9 cellular contexts compared by ENCODE assay signal in the genomic region with DNA sequence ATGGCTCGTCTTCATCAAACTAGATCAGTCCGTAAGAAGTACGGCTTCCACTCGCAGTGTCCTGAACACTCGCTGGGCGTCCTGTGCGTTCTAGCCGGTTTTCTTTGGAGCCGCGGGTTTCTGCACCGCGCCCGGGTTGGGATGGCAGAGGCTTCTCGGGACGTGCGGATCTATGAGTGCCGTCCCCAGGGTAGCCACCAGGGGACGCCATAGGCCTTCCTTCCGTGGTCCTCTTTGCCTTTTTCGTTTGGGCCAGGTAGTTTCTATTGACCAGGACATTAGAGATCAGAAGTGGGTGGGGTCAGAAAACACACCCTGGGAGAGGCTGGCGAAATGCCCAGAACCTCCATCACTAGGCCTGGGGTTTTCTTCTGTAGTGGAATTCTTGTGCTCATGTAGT.
A peak's percentile ranks its signal among the peaks of the same experiment; 100 is the strongest.
DNase-seq lines count a peak whose midpoint lies in the region; ATAC-seq, FAIRE-seq and TF ChIP-seq lines count a peak whose summit lies in the region.
"Had no signal": no experiment of that assay in that cellular context is flagged by ENCODE, and none has a peak within 500 bp of the region (broad histone marks: within the 10 kb centered on the region; RNA-seq: fewer than 3 reads in every experiment).

No MANE protein-coding gene starts in this region.

- no peak overlapping the region for H2BK15ac ChIP-seq in neuronal stem cell (ENCODE audit: low read length)

- no peak overlapping the region for H3K4me2 ChIP-seq in neuronal stem cell (ENCODE audit: insufficient read depth, low read length, poor library complexity, severe bottlenecking)

- H3K4ac ChIP-seq in neuronal stem cell (ENCODE audit: low read length): no peak overlapping the region

- no peak for FAIRE-seq in frontal cortex (lab: Jason Lieb, UNC)

- no peak overlapping the region for H3K4me3 ChIP-seq in body of pancreas
- no peak overlapping the region for H3K4me3 ChIP-seq in neuronal stem cell (ENCODE audit: low read length in 2 of 2)

- H3K36me3 ChIP-seq in body of pancreas (replicated peaks in 1 of 2; ENCODE audit: insufficient read depth in 1 of 2, low read depth in 2 of 2) (no peaks in the 10 kb centered on the region), neuronal stem cell (replicated peaks in 1 of 2; ENCODE audit: control insufficient read depth in 2 of 2, insufficient read depth in 2 of 2, low read length in 2 of 2) (no peaks in the 10 kb centered on the region)

- H2AFZ ChIP-seq in neuronal stem cell (ENCODE audit: low read length): no peak overlapping the region

- H3K79me1 ChIP-seq in neuronal stem cell (ENCODE audit: low read depth, low read length): no peaks in the 10 kb centered on the region

- peaks cover 0 to 24% of the 10 kb centered on the region in 2 donors for H3K27me3 ChIP-seq in body of pancreas
- H3K27me3 ChIP-seq in neuronal stem cell (ENCODE audit: control insufficient read depth in 3 of 3, insufficient read depth in 3 of 3, low read depth in 1 of 3, low read length in 3 of 3): peaks cover 0 to 21% (median 4%) of the 10 kb centered on the region in 3 experiments

- H3K14ac ChIP-seq in neuronal stem cell (ENCODE audit: low read length): no peak overlapping the region

- DNase-seq in GF-D8 (lab: John Stamatoyannopoulos, UW): peak; percentile 7
- DNase-seq in LoVo (ENCODE audit: low spot score): peak; percentile 38
- peak; percentile 19 to 51 (median 44) for DNase-seq in body of pancreas
- DNase-seq in neuronal stem cell (ENCODE audit: low spot score): peak; percentile 26
- no peak for DNase-seq in NCI-H345 treated with DMSO at 0.1 percent for 48 hours (lab: John Stamatoyannopoulos, UW; ENCODE audit: unreplicated experiment)
- DNase-seq in frontal cortex (ENCODE audit: low spot score in 2 of 2): no peak
- DNase-seq in NCI-H510A treated with DMSO at 0.1 percent for 48 hours (lab: John Stamatoyannopoulos, UW): no peak

- H2BK120ac ChIP-seq in neuronal stem cell (ENCODE audit: low read depth, low read length): no peak overlapping the region

- ATAC-seq in body of pancreas (peak; percentile 53), HG02610 (IDR thresholded peaks at IDR 0.05; ENCODE audit: unreplicated experiment) (no peak)
- ATAC-seq: T-cell had no signal

- no peak overlapping the region for H3K23ac ChIP-seq in neuronal stem cell (ENCODE audit: low read depth, low read length, poor library complexity)

- WGBS in body of pancreas, 2 donors: 1 to 4% methylated on average over 5 to 21 of the region's 21 CpGs
- WGBS in neuronal stem cell (ENCODE audit: extremely low coverage in 2 of 2, insufficient read length in 2 of 2, insufficient replicate concordance in 1 of 2), 2 donors: no CpG with 5 or more reads among the region's 21 CpGs

- H2BK5ac ChIP-seq in neuronal stem cell (ENCODE audit: low read length): no peak overlapping the region

- peak in 6 of 7 experiments; percentile 16 to 49 (median 36) for TF ChIP-seq CTCF in body of pancreas (IDR thresholded peaks at IDR 0.05)

- H3K9me3 ChIP-seq in body of pancreas: no peaks in the 10 kb centered on the region
- no peaks in the 10 kb centered on the region for H3K9me3 ChIP-seq in neuronal stem cell (replicated peaks in 1 of 2; ENCODE audit: control insufficient read depth in 2 of 2, insufficient read depth in 1 of 2, low read depth in 1 of 2, low read length in 2 of 2)

- no peak overlapping the region for H2BK12ac ChIP-seq in neuronal stem cell (ENCODE audit: low read length)

- intact Hi-C loops in body of pancreas (cut with DNase I): no loop called here

- no peak overlapping the region for H2AK5ac ChIP-seq in neuronal stem cell (ENCODE audit: low read depth, low read length)

- TF ChIP-seq POLR2A in body of pancreas (IDR thresholded peaks at IDR 0.05): no peak

- H3K18ac ChIP-seq in neuronal stem cell (ENCODE audit: low read length): no peak overlapping the region

- no peak overlapping the region for H3K27ac ChIP-seq in body of pancreas
- no peak overlapping the region for H3K27ac ChIP-seq in neuronal stem cell (replicated peaks; ENCODE audit: low read length)

- no peak overlapping the region for H4K8ac ChIP-seq in neuronal stem cell (ENCODE audit: low read depth, low read length)

- no peak overlapping the region for H3K9ac ChIP-seq in neuronal stem cell (ENCODE audit: low read depth, low read length, poor library complexity)

- H4K91ac ChIP-seq in neuronal stem cell (ENCODE audit: low read depth, low read length, poor library complexity): no peak overlapping the region

- no peaks in the 10 kb centered on the region for H3K4me1 ChIP-seq in body of pancreas
- no peaks in the 10 kb centered on the region for H3K4me1 ChIP-seq in neuronal stem cell (ENCODE audit: control insufficient read depth in 2 of 2, insufficient read depth in 1 of 2, low read depth in 1 of 2, low read length in 2 of 2)

Comparison
In these comparisons a context has a peak if more than half of its experiments do, and no peak if none do; other contexts are left out.
1. DNase-seq: peak in GF-D8 (single experiment), LoVo (single experiment), body of pancreas (4 of 4) and neuronal stem cell (single experiment); none in NCI-H345 treated with DMSO at 0.1 percent for 48 hours (single experiment), frontal cortex (0 of 2) and NCI-H510A treated with DMSO at 0.1 percent for 48 hours (single experiment).